In genomic region chr6:44220913-44221290, GRCh38 we compare ENCODE assay signal across 6 cellular contexts. TPM values are rescaled to one million over a fixed set of nuclear protein-coding genes. Genes with fewer than 3 reads are reported as not detected.
A peak's percentile ranks its signal among the peaks of the same experiment; 100 is the strongest.
DNase-seq lines count a peak whose midpoint lies in the region; ATAC-seq, FAIRE-seq and TF ChIP-seq lines count a peak whose summit lies in the region.

No MANE protein-coding gene starts in this region.

- peaks cover 5% of the 10 kb centered on the region; the same call in 1 of the 2 replicates for H4K20me1 ChIP-seq in KMS-11 (ENCODE audit: insufficient read depth)

- no peak for TF ChIP-seq CTCF in KMS-11 (conservative IDR thresholded peaks at IDR 0.05; ENCODE audit: low read depth, low read length)

- H3K27ac ChIP-seq in KMS-11 (peak overlapping the region; percentile 69), rectal smooth muscle tissue (ENCODE audit: low read depth, low read length) (peak overlapping the region; percentile 90)

- H3K9ac ChIP-seq in KMS-11 (peak overlapping the region; percentile 18; the same call in 1 of the 2 replicates), rectal smooth muscle tissue (ENCODE audit: low read length) (no peak overlapping the region)

- H3K36me3 ChIP-seq in KMS-11 (ENCODE audit: insufficient read depth): no peaks in the 10 kb centered on the region
- H3K36me3 ChIP-seq in rectal smooth muscle tissue (ENCODE audit: control insufficient read depth, insufficient read depth, low read length): no peaks in the 10 kb centered on the region

- H3K36me3 Mint-ChIP-seq in central memory CD8-positive, alpha-beta T cell (ENCODE audit: insufficient read depth): peaks cover 1% of the 10 kb centered on the region
- no peaks in the 10 kb centered on the region for H3K36me3 Mint-ChIP-seq in stimulated activated naive B cell treated with anti-CD40 and anti-IgM and Interleukin-4, amounts not matched to agents 10 μg/mL and 1 μg/mL and 100 μg/mL, for 72 hours

- peaks cover 18% of the 10 kb centered on the region for H3K4me1 Mint-ChIP-seq in central memory CD8-positive, alpha-beta T cell
- peaks cover 42 to 62% of the 10 kb centered on the region in 2 donors for H3K4me1 Mint-ChIP-seq in stimulated activated naive B cell treated with anti-CD40 and anti-IgM and Interleukin-4, amounts not matched to agents 10 μg/mL and 1 μg/mL and 100 μg/mL, for 72 hours

- ATAC-seq in central memory CD8-positive, alpha-beta T cell (replicated peaks; ENCODE audit: extremely low read depth, poor library complexity, severe bottlenecking): no peak
- ATAC-seq in stimulated activated naive B cell treated with anti-CD40 and anti-IgM and Interleukin-4, amounts not matched to agents 10 μg/mL and 1 μg/mL and 100 μg/mL, for 72 hours (replicated peaks): no peak

- no peak for DNase-seq in central memory CD8-positive, alpha-beta T cell (ENCODE audit: low spot score in 2 of 2)
- DNase-seq in stimulated activated naive B cell treated with anti-CD40 and anti-IgM and Interleukin-4, amounts not matched to agents 10 μg/mL and 1 μg/mL and 100 μg/mL, for 72 hours: no peak
- DNase-seq in activated naive CD4-positive, alpha-beta T cell treated with anti-CD3 and anti-CD28 coated beads, Interleukin-2, amount 50 U/mL, for 16 hours: no peak
- DNase-seq in GM12891 (ENCODE audit: insufficient read length, low spot score): no peak

- no peak for TF ChIP-seq POLR2A in GM12891 (IDR thresholded peaks at IDR 0.05; ENCODE audit: low read depth, low read length)

- H3K4me1 ChIP-seq in KMS-11 (ENCODE audit: low read depth, poor library complexity, severe bottlenecking) (peaks cover 65% of the 10 kb centered on the region), rectal smooth muscle tissue (ENCODE audit: control insufficient read depth, insufficient read depth, low read length) (peaks cover 52% of the 10 kb centered on the region)

- peaks cover 28% of the 10 kb centered on the region for H3K27me3 Mint-ChIP-seq in central memory CD8-positive, alpha-beta T cell
- peaks cover 0 to 6% of the 10 kb centered on the region in 2 donors for H3K27me3 Mint-ChIP-seq in stimulated activated naive B cell treated with anti-CD40 and anti-IgM and Interleukin-4, amounts not matched to agents 10 μg/mL and 1 μg/mL and 100 μg/mL, for 72 hours

- H3K4me3 ChIP-seq in KMS-11 (IDR thresholded peaks at IDR 0.05; ENCODE audit: insufficient read depth, low read depth, low read length): no peak overlapping the region
- no peak overlapping the region for H3K4me3 ChIP-seq in rectal smooth muscle tissue (ENCODE audit: low read length)

- peaks cover 20% of the 10 kb centered on the region for H3K79me2 ChIP-seq in KMS-11 (ENCODE audit: insufficient read depth, low read depth)

- H2AFZ ChIP-seq in KMS-11 (ENCODE audit: low read depth): peak overlapping the region; percentile 47; the same call in 1 of the 2 replicates

- H3K9me3 Mint-ChIP-seq in central memory CD8-positive, alpha-beta T cell: no peaks in the 10 kb centered on the region
- H3K9me3 Mint-ChIP-seq in stimulated activated naive B cell treated with anti-CD40 and anti-IgM and Interleukin-4, amounts not matched to agents 10 μg/mL and 1 μg/mL and 100 μg/mL, for 72 hours: no peaks in the 10 kb centered on the region

- peak overlapping the region; percentile 41 for H3K4me3 Mint-ChIP-seq in central memory CD8-positive, alpha-beta T cell
- peak overlapping the region in 1 of 2 donors; percentile 7 for H3K4me3 Mint-ChIP-seq in stimulated activated naive B cell treated with anti-CD40 and anti-IgM and Interleukin-4, amounts not matched to agents 10 μg/mL and 1 μg/mL and 100 μg/mL, for 72 hours

- FAIRE-seq in GM12891 (lab: Jason Lieb, UNC): no peak

- no peaks in the 10 kb centered on the region for H3K27me3 ChIP-seq in KMS-11 (ENCODE audit: insufficient read depth, low read depth)
- H3K27me3 ChIP-seq in rectal smooth muscle tissue (ENCODE audit: control insufficient read depth, insufficient read depth, low read length): no peaks in the 10 kb centered on the region

- H3K4me2 ChIP-seq in KMS-11: peak overlapping the region; percentile 51

- H3K27ac Mint-ChIP-seq in central memory CD8-positive, alpha-beta T cell (ENCODE audit: low read depth): no peak overlapping the region
- no peak overlapping the region for H3K27ac Mint-ChIP-seq in stimulated activated naive B cell treated with anti-CD40 and anti-IgM and Interleukin-4, amounts not matched to agents 10 μg/mL and 1 μg/mL and 100 μg/mL, for 72 hours

TF ChIP-seq in GM12891, 5 proteins besides CTCF, POLR2A, EP300 and RAD21:
- TF ChIP-seq SPI1 (IDR thresholded peaks at IDR 0.05; ENCODE audit: low read depth, low read length) (no peak), POLR2AphosphoS5 (IDR thresholded peaks at IDR 0.05; ENCODE audit: low read depth, low read length) (no peak), PAX5 (IDR thresholded peaks at IDR 0.05; ENCODE audit: insufficient read depth, low read length, severe bottlenecking) (no peak), POU2F2 (IDR thresholded peaks at IDR 0.05; ENCODE audit: low read depth, low read length) (no peak), TAF1 (IDR thresholded peaks at IDR 0.05; ENCODE audit: low read depth, low read length) (no peak)

RNA-seq across cellular contexts. Expression of gene SLC29A1, which starts 2.5 kb away (rescaled TPM):
- polyA plus RNA-seq in GM12891 (2012; ENCODE audit: low read depth, missing spikeins): 37.6 TPM

RNA-seq across cellular contexts. Expression of gene MYMX, which starts 4.2 kb away (rescaled TPM):
- polyA plus RNA-seq in GM12891 (2012; ENCODE audit: low read depth, missing spikeins): 0.12 TPM

RNA-seq across cellular contexts. Expression of gene HSP90AB1, which starts 26.0 kb away (rescaled TPM):
- polyA plus RNA-seq in GM12891 (2012; ENCODE audit: low read depth, missing spikeins): 869 TPM

RNA-seq across cellular contexts. Expression of gene SLC35B2, which starts 36.4 kb away (rescaled TPM):
- 30.1 TPM for polyA plus RNA-seq in GM12891 (2012; ENCODE audit: low read depth, missing spikeins)

RNA-seq across cellular contexts. Expression of gene NFKBIE, which starts 44.4 kb away (rescaled TPM):
- 47.8 TPM for polyA plus RNA-seq in GM12891 (2012; ENCODE audit: low read depth, missing spikeins)
